Comparison of ENCODE assay signal across 11 cellular contexts in the genomic region with DNA sequence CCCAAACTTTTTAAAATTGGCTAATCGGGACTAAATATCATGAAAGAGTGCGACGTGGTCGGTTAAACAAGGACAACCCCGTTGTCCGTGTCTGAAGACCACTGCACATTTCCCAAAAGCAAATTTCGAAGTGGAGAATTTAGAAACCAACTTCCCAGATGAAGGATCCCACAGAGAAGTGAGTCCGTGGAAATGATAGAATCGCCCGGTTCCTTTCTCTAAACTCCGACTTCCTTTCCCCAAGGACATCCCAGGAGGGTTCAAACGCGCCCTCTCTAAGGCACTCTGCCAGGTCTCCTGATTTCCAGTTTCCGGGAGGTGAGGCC. TPM values are rescaled to one million over a fixed set of nuclear protein-coding genes. Genes with fewer than 3 reads are reported as not detected.
DNase-seq lines count a peak whose midpoint lies in the region; FAIRE-seq and TF ChIP-seq lines count a peak whose summit lies in the region.
"Had no signal": no experiment of that assay in that cellular context is flagged by ENCODE, and none has a peak within 500 bp of the region (broad histone marks: within the 10 kb centered on the region; RNA-seq: fewer than 3 reads in every experiment).

No MANE protein-coding gene starts in this region.

- peak overlapping the region; percentile 88 for H3K27ac Mint-ChIP-seq in Calu3 (ENCODE audit: unreplicated experiment)
- H3K27ac Mint-ChIP-seq in progenitor cell of endocrine pancreas = peak overlapping the region; percentile 92

- H3K4me3 Mint-ChIP-seq in Calu3 (ENCODE audit: low read depth, unreplicated experiment) (peak overlapping the region; percentile 79), progenitor cell of endocrine pancreas (ENCODE audit: low read depth) (peak overlapping the region; percentile 76)

- no peak overlapping the region for H3K9ac ChIP-seq in OCI-LY3 (ENCODE audit: low read length)

- H3K9me3 Mint-ChIP-seq in Calu3 (ENCODE audit: low read depth, unreplicated experiment) = no peaks in the 10 kb centered on the region
- no peaks in the 10 kb centered on the region for H3K9me3 Mint-ChIP-seq in progenitor cell of endocrine pancreas (ENCODE audit: low read depth)

- DNase-seq in Calu3 (no peak), esophagus squamous epithelium (lab: John Stamatoyannopoulos, UW) (no peak), progenitor cell of endocrine pancreas (ENCODE audit: low spot score, unreplicated experiment) (no peak), ureter (ENCODE audit: low spot score) (no peak), GM12891 (ENCODE audit: insufficient read length, low spot score) (no peak)
- DNase-seq in stimulated activated CD4-positive, alpha-beta T cell treated with anti-CD3 and anti-CD28 coated beads, Interleukin-2, amount 100 ng/mL, for 24 hours = no peak
- DNase-seq: NCI-H1048 had no signal

- no peaks in the 10 kb centered on the region for H3K9me3 ChIP-seq in OCI-LY3 (ENCODE audit: insufficient read depth, low read length)
- H3K9me3 ChIP-seq in esophagus squamous epithelium = no peaks in the 10 kb centered on the region
- H3K9me3 ChIP-seq: neutrophil had no signal

- no peak overlapping the region for H2AFZ ChIP-seq in OCI-LY3 (ENCODE audit: low read depth, low read length)

- TF ChIP-seq CTCF in Calu3 (IDR thresholded peaks at IDR 0.05; ENCODE audit: unreplicated experiment) (no peak), OCI-LY3 (IDR thresholded peaks at IDR 0.05; ENCODE audit: low read depth, low read length) (no peak), esophagus squamous epithelium (IDR thresholded peaks at IDR 0.05) (no peak), progenitor cell of endocrine pancreas (IDR thresholded peaks at IDR 0.05; ENCODE audit: unreplicated experiment) (no peak)

- intact Hi-C loops in Calu3 (cut with micrococcal nuclease; ENCODE audit: unreplicated experiment) = no loop called here
- intact Hi-C loops in esophagus squamous epithelium (cut with DNase I) = loop anchor here (5.0 kb wide), 2 partner anchors 98 to 173 kb away; a partner anchor contains a TSS

- no peaks in the 10 kb centered on the region for H3K27me3 Mint-ChIP-seq in Calu3 (ENCODE audit: unreplicated experiment)
- no peaks in the 10 kb centered on the region for H3K27me3 Mint-ChIP-seq in progenitor cell of endocrine pancreas

- peaks cover 57% of the 10 kb centered on the region for H3K36me3 Mint-ChIP-seq in Calu3 (ENCODE audit: insufficient read depth, unreplicated experiment)
- H3K36me3 Mint-ChIP-seq in progenitor cell of endocrine pancreas (ENCODE audit: insufficient read depth) = peaks cover under 1% of the 10 kb centered on the region

- H3K27me3 ChIP-seq in OCI-LY3 (ENCODE audit: low read depth, low read length) (peaks cover 7% of the 10 kb centered on the region), esophagus squamous epithelium (peaks cover 0 to 24% (median 0%) of the 10 kb centered on the region in 4 donors)

- H3K4me1 ChIP-seq in OCI-LY3 (ENCODE audit: low read length) (no peaks in the 10 kb centered on the region; the same call in 1 of the 2 replicates), esophagus squamous epithelium (peaks cover 34 to 84% (median 35%) of the 10 kb centered on the region in 3 donors)

- H3K36me3 ChIP-seq in OCI-LY3 (replicated peaks; ENCODE audit: low read depth, low read length) (no peaks in the 10 kb centered on the region), esophagus squamous epithelium (peaks cover 0 to 8% (median 0%) of the 10 kb centered on the region in 3 donors)

- H3K4me1 Mint-ChIP-seq in Calu3 (ENCODE audit: low read depth, unreplicated experiment) (peaks cover 54% of the 10 kb centered on the region), progenitor cell of endocrine pancreas (ENCODE audit: low read depth) (peaks cover 34% of the 10 kb centered on the region)

- H3K4me3 ChIP-seq in OCI-LY3 (ENCODE audit: low read length) (peak overlapping the region; percentile 88; the same call in 1 of the 2 replicates), esophagus squamous epithelium (peak overlapping the region; percentile 55 to 79 (median 76))

- BruUV-seq in Calu3 (replicated peaks; lab: Mats Ljungman, UMichigan) = TSS peak; percentile 54

- no peak for FAIRE-seq in GM12891 (lab: Jason Lieb, UNC)
- FAIRE-seq: endothelial cell of umbilical vein had no signal

- CTCF ChIA-PET in Calu3 (lab: Charles Lee) = interaction anchor here (0.6 to 4.1 kb wide), 12 partner anchors 9 to 606 kb away, joined by 3 to 41 read pairs (median 4); a partner anchor contains a TSS

- no peaks in the 10 kb centered on the region for H3K79me2 ChIP-seq in OCI-LY3 (ENCODE audit: low read length)

- H3K27ac ChIP-seq in OCI-LY3 (ENCODE audit: low read length) (no peak overlapping the region), esophagus squamous epithelium (peak overlapping the region in 2 of 4 donors; percentile 83 to 85)
- H3K27ac ChIP-seq: neutrophil had no signal

- H3K4me2 ChIP-seq in OCI-LY3 (ENCODE audit: low read length) = no peak overlapping the region

- no peaks in the 10 kb centered on the region; the same call in 1 of the 2 replicates for H4K20me1 ChIP-seq in OCI-LY3 (ENCODE audit: insufficient read depth, low read length)

- TF ChIP-seq POLR2A in esophagus squamous epithelium (IDR thresholded peaks at IDR 0.05) (no peak), GM12891 (IDR thresholded peaks at IDR 0.05; ENCODE audit: low read depth, low read length) (no peak)

- 55 to 100% methylated on average over 5 to 12 of the region's 14 CpGs for WGBS in esophagus squamous epithelium, 2 donors

TF ChIP-seq in GM12891, 5 proteins besides CTCF, POLR2A, EP300 and RAD21:
- TF ChIP-seq PAX5 (IDR thresholded peaks at IDR 0.05; ENCODE audit: insufficient read depth, low read length, severe bottlenecking) (no peak), POLR2AphosphoS5 (IDR thresholded peaks at IDR 0.05; ENCODE audit: low read depth, low read length) (no peak), TAF1 (IDR thresholded peaks at IDR 0.05; ENCODE audit: low read depth, low read length) (no peak), SPI1 (IDR thresholded peaks at IDR 0.05; ENCODE audit: low read depth, low read length) (no peak), POU2F2 (IDR thresholded peaks at IDR 0.05; ENCODE audit: low read depth, low read length) (no peak)

RNA-seq across cellular contexts. Expression of a gene that starts 1.2 kb away (rescaled TPM):
- total RNA-seq in Calu3 (2022) = 81.4 and 93.7 TPM in 2 replicates
- 1 to 10 TPM; 2.9 to 6.5 (median 4.5) TPM for total RNA-seq in esophagus squamous epithelium
- total RNA-seq in progenitor cell of endocrine pancreas = 77.6 and 85.0 TPM in 2 replicates
- 15.4 TPM for total RNA-seq in ureter
- polyA plus RNA-seq in GM12891 (2012; ENCODE audit: low read depth, missing spikeins) = 0.03 TPM

RNA-seq across cellular contexts. Expression of a gene that starts 23.1 kb away (rescaled TPM):
- total RNA-seq in Calu3 (2022) (59.3 and 67.0 TPM in 2 replicates), esophagus squamous epithelium (10 to 100 TPM; 11.2 to 23.9 (median 18.6) TPM), progenitor cell of endocrine pancreas (43.0 and 43.6 TPM in 2 replicates), ureter (50.5 TPM)
- 23.0 TPM for polyA plus RNA-seq in GM12891 (2012; ENCODE audit: low read depth, missing spikeins)

RNA-seq across cellular contexts. Expression of a gene that starts 23.8 kb away (rescaled TPM):
- total RNA-seq in Calu3 (2022) = 10.0 and 10.2 TPM in 2 replicates
- 1 to 10 TPM; 1.5 to 5.1 (median 2.6) TPM for total RNA-seq in esophagus squamous epithelium
- total RNA-seq in progenitor cell of endocrine pancreas = 12.4 and 14.9 TPM in 2 replicates
- total RNA-seq in ureter = 24.7 TPM
- 3.1 TPM for polyA plus RNA-seq in GM12891 (2012; ENCODE audit: low read depth, missing spikeins)

RNA-seq across cellular contexts. Expression of a gene that starts 53.4 kb away (rescaled TPM):
- 0.19 TPM in 1 of 2 replicates, not detected in the other for total RNA-seq in Calu3 (2022)
- under 1 TPM in 1 of 4 donors, not detected in 3; 0.04 TPM for total RNA-seq in esophagus squamous epithelium
- total RNA-seq in progenitor cell of endocrine pancreas = not detected in 2 replicates
- 1.5 TPM for total RNA-seq in ureter
- not detected for polyA plus RNA-seq in GM12891 (2012; ENCODE audit: low read depth, missing spikeins)
- total RNA-seq: endothelial cell of umbilical vein, RPMI7951 had no signal
- polyA plus RNA-seq: endothelial cell of umbilical vein had no signal
